In genomic region chr1:8595919-8596318, GRCh38 we compare ENCODE assay signal across 17 cellular contexts.
DNase-seq lines count a peak whose midpoint lies in the region; ATAC-seq and TF ChIP-seq lines count a peak whose summit lies in the region.
"Had no signal": no experiment of that assay in that cellular context is flagged by ENCODE, and none has a peak within 500 bp of the region (broad histone marks: within the 10 kb centered on the region; RNA-seq: fewer than 3 reads in every experiment).

No MANE protein-coding gene starts in this region.

- H3K4me1 Mint-ChIP-seq in mesothelial cell of epicardium = peaks cover 49% of the 10 kb centered on the region

- DNase-seq in GM12865 (ENCODE audit: low read depth) (peak; percentile 45), M059J (ENCODE audit: low read depth) (peak; percentile 19), mesothelial cell of epicardium (ENCODE audit: low spot score in 2 of 2, unreplicated experiment in 2 of 2) (no peak), left lung (no peak), COR-L47 (lab: John Stamatoyannopoulos, UW) (no peak)
- DNase-seq: cerebellar nuclear complex, DMS79 treated with DMSO at 0.1 percent for 48 hours, glutamatergic neuron, kidney, NCI-H1092, NCI-H226 had no signal

- no peaks in the 10 kb centered on the region for H3K36me3 ChIP-seq in left lung

- H3K27me3 ChIP-seq in left lung = no peaks in the 10 kb centered on the region
- H3K27me3 ChIP-seq: BLaER1 treated with 17β-estradiol and CSF1 and Interleukin-3, amounts not matched to agents 10 nM and 100 nM had no signal

- no peak overlapping the region for H3K4me3 ChIP-seq in GM12865 (ENCODE audit: low read depth, low read length)
- no peak overlapping the region for H3K4me3 ChIP-seq in left lung
- H3K4me3 ChIP-seq: BLaER1 treated with 17β-estradiol and CSF1 and Interleukin-3, amounts not matched to agents 10 nM and 100 nM had no signal

- H3K36me3 Mint-ChIP-seq in mesothelial cell of epicardium = peaks cover 12% of the 10 kb centered on the region

- no peaks in the 10 kb centered on the region for H3K9me3 ChIP-seq in left lung

- TF ChIP-seq CTCF in GM12865 (IDR thresholded peaks at IDR 0.05; ENCODE audit: insufficient read depth, low read depth, low read length, missing control alignments) (no peak), mesothelial cell of epicardium (IDR thresholded peaks at IDR 0.05; ENCODE audit: unreplicated experiment) (no peak), left lung (IDR thresholded peaks at IDR 0.05) (no peak)

- no peak overlapping the region for H3K4me3 Mint-ChIP-seq in mesothelial cell of epicardium
- H3K4me3 Mint-ChIP-seq: activated naive CD4-positive, alpha-beta T cell treated with anti-CD3 and anti-CD28 coated beads, Interleukin-2, amount 50 U/mL, for 24 hours had no signal

- H3K27me3 Mint-ChIP-seq in mesothelial cell of epicardium (ENCODE audit: low read depth) = no peaks in the 10 kb centered on the region
- H3K27me3 Mint-ChIP-seq: activated naive CD4-positive, alpha-beta T cell treated with anti-CD3 and anti-CD28 coated beads, Interleukin-2, amount 50 U/mL, for 24 hours had no signal

- peak; percentile 61 for ATAC-seq in GM21515 (IDR thresholded peaks at IDR 0.05; ENCODE audit: unreplicated experiment)
- ATAC-seq in left lung = no peak
- ATAC-seq in HG03439 (IDR thresholded peaks at IDR 0.05; ENCODE audit: unreplicated experiment) = no peak
- ATAC-seq in GM18873 (IDR thresholded peaks at IDR 0.05; ENCODE audit: low FRiP score, unreplicated experiment) = no peak
- ATAC-seq: HCT116 had no signal

- no peaks in the 10 kb centered on the region for H3K9me3 Mint-ChIP-seq in mesothelial cell of epicardium
- H3K9me3 Mint-ChIP-seq: activated naive CD4-positive, alpha-beta T cell treated with anti-CD3 and anti-CD28 coated beads, Interleukin-2, amount 50 U/mL, for 24 hours had no signal

- H3K27ac Mint-ChIP-seq in mesothelial cell of epicardium = peak overlapping the region; percentile 27
- H3K27ac Mint-ChIP-seq: activated naive CD4-positive, alpha-beta T cell treated with anti-CD3 and anti-CD28 coated beads, Interleukin-2, amount 50 U/mL, for 24 hours had no signal

- no peak overlapping the region for H3K27ac ChIP-seq in left lung
- H3K27ac ChIP-seq: BLaER1 treated with 17β-estradiol and CSF1 and Interleukin-3, amounts not matched to agents 10 nM and 100 nM had no signal

- intact Hi-C loops in left lung (cut with DNase I) = no loop called here

- peaks cover 7 to 26% of the 10 kb centered on the region in 2 donors for H3K4me1 ChIP-seq in left lung

Comparison
In these comparisons a context has a peak if more than half of its experiments do, and no peak if none do; other contexts are left out.
1. DNase-seq: peak in GM12865 (single experiment) and M059J (single experiment); none in mesothelial cell of epicardium (0 of 2), left lung (0 of 2) and COR-L47 (single experiment).